ENCODE assay signal across 23 cellular contexts in the genomic region with DNA sequence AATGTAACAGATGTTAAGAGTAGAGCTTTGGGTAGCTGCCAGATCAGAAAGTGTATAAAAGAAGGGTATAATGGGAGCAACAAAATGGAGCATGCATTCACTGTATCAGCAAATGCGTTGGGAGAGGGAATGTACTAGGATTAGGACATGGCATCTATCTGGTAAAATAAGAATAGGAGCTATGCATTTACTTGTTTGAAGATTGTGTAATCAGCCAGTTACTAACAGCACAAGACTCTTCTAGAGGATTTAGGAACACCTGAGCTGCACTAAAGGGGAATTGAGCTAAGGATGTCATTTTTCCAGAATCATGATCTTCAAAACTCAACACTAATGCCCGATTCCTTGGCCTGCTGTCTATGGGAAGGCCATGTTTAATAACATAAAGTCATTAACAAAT.
"Had no signal": no experiment of that assay in that cellular context is flagged by ENCODE, and none has a peak within 500 bp of the region (broad histone marks: within the 10 kb centered on the region; RNA-seq: fewer than 3 reads in every experiment).

No MANE protein-coding gene starts in this region.

- ATAC-seq: gastrocnemius medialis; heart right ventricle; naive thymus-derived CD4-positive, alpha-beta T cell; psoas muscle; sciatic nerve had no signal

- FAIRE-seq: endothelial cell of umbilical vein, islet of Langerhans had no signal

- H3K4me3 ChIP-seq: coronary artery, gastrocnemius medialis, heart right ventricle, psoas muscle, spleen, stomach, thoracic aorta, transverse colon had no signal

- H3K36me3 ChIP-seq: gastrocnemius medialis, heart right ventricle, spleen, stomach, thoracic aorta, transverse colon had no signal

- H3K27ac ChIP-seq: coronary artery, gastrocnemius medialis, heart right ventricle, psoas muscle, spleen, stomach, thoracic aorta, transverse colon had no signal

- DNase-seq: effector CD4-positive, alpha-beta T cell; endodermal cell; gastrocnemius medialis; heart right ventricle; hypothalamus; kidney glomerular epithelial cell; mesendoderm; naive thymus-derived CD4-positive, alpha-beta T cell; nephron progenitor cell; psoas muscle; retina; spleen; stimulated activated CD4-positive, alpha-beta T cell treated with anti-CD3 and anti-CD28 coated beads, Interleukin-15, amount 100 ng/mL, for 24 hours; stimulated activated CD4-positive, alpha-beta T cell treated with anti-CD3 and anti-CD28 coated beads, Interleukin-1b, Interleukin-23, amount 100 ng/mL, for 48 hours; stimulated activated naive CD4-positive, alpha-beta T cell; stomach; substantia nigra; transverse colon had no signal

- H3K9me3 ChIP-seq: gastrocnemius medialis, heart right ventricle, psoas muscle, spleen, stomach, thoracic aorta, transverse colon had no signal

- H3K27me3 ChIP-seq: gastrocnemius medialis, stomach, transverse colon had no signal
